In the genomic region with DNA sequence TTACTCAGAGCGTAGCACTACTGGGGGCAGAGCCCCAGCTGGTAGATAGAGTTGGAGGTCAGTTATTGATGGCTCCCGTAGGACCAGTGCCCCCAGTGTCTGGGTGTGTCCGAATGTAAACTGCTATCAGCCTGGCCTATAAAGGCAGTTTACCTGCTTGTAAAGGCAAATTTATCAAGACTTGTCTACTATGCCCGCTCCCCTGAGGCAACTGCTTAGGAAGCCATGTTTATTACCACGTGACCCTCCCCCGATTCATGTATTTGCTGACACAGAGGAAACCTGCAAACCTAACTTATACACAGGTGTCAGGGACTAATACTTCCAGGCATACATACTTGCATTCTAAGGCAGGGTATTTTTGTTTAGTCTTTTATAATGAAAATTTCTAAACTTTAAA, we compare ENCODE assay signal across 2 cellular contexts.
TF ChIP-seq lines count a peak whose summit lies in the region.

No MANE protein-coding gene starts in this region.

TF ChIP-seq in IMR-90, 13 proteins besides CTCF, POLR2A, EP300 and RAD21:
- TF ChIP-seq MAFK (IDR thresholded peaks at IDR 0.05; ENCODE audit: low read depth, low read length) (peak; percentile 55; the same call in 1 of the 2 replicates), BHLHE40 (IDR thresholded peaks at IDR 0.05; ENCODE audit: low read depth, low read length) (no peak)

TF ChIP-seq in GM12878, 131 proteins besides CTCF, POLR2A, EP300 and RAD21:
- TF ChIP-seq RAD51 (IDR thresholded peaks at IDR 0.05) = peak; percentile 61; the same call in 1 of the 2 replicates
- TF ChIP-seq HDAC6 (IDR thresholded peaks at IDR 0.05; ENCODE audit: unreplicated experiment) = no peak
